In the genomic region with DNA sequence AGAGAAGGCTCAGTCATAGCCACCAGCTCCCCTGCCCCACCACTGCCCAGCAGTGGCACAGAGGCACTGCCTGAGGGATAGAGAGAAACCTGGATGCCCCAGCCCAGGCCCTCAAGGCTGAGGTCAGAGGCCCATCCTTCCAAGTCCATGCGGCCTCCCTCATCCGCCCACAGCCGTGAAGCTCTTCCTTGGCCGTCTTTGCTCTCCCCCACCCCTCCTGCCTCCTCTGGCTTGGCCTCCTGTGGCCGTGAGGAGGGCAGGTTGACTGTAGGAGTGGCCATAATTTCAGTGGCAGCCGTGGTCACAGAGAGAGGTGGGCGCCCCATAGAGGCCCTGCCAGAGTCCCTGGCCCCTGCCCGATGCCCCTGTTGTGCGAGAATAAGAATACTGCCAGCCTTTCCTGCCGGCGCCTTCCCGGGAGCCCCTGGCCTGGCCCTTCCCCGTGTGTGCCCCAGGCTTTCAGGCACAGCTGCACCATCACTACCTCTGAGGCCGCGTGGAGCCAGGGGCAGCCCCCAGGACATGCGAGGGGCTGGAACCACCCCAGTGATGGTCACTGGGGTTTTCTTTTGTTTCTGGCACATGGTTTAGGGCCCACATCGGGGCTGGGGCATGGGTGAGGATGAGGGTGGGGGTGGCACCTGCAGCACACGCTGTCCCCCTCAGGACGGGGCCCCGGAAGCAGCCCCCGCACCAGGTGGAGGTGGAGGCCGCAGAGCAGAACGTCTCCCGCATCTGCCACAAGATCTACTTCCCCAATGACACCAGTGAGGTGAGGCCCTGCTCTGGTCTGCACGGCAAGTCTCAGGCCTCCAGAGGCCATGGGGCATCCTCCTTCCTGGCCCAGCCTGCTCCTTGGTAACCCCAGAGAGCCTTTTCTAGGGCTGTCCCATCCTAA, we compare ENCODE assay signal across 10 cellular contexts. TPM values are rescaled to one million over a fixed set of nuclear protein-coding genes. Genes with fewer than 3 reads are reported as not detected.
DNase-seq lines count a peak whose midpoint lies in the region; ATAC-seq and TF ChIP-seq lines count a peak whose summit lies in the region.
"Had no signal": no experiment of that assay in that cellular context is flagged by ENCODE, and none has a peak within 500 bp of the region (broad histone marks: within the 10 kb centered on the region; RNA-seq: fewer than 3 reads in every experiment).

No MANE protein-coding gene starts in this region.

- no peak overlapping the region for H2BK120ac ChIP-seq in neuronal stem cell (ENCODE audit: low read depth, low read length)

- no peaks in the 10 kb centered on the region for H3K36me3 ChIP-seq in Loucy (ENCODE audit: insufficient read depth, low read length)
- H3K36me3 ChIP-seq in neuronal stem cell (replicated peaks in 1 of 2; ENCODE audit: control insufficient read depth in 2 of 2, insufficient read depth in 2 of 2, low read length in 2 of 2): no peaks in the 10 kb centered on the region

- H3K4me3 ChIP-seq in Loucy (ENCODE audit: low read length, poor library complexity, severe bottlenecking): no peak overlapping the region
- no peak overlapping the region for H3K4me3 ChIP-seq in neuronal stem cell (ENCODE audit: low read length in 2 of 2)

- H2BK12ac ChIP-seq in neuronal stem cell (ENCODE audit: low read length): no peak overlapping the region

- peak overlapping the region; percentile 11 for H3K4ac ChIP-seq in neuronal stem cell (ENCODE audit: low read length)

- H2BK5ac ChIP-seq in neuronal stem cell (ENCODE audit: low read length): peak overlapping the region; percentile 13

- peak overlapping the region; percentile 81 for H2BK15ac ChIP-seq in neuronal stem cell (ENCODE audit: low read length)

- H2AK5ac ChIP-seq in neuronal stem cell (ENCODE audit: low read depth, low read length): peak overlapping the region; percentile 46

- H4K8ac ChIP-seq in neuronal stem cell (ENCODE audit: low read depth, low read length): no peak overlapping the region

- no peaks in the 10 kb centered on the region; the same call in 1 of the 2 replicates for H3K79me2 ChIP-seq in Loucy (ENCODE audit: insufficient read depth, low read length)

- no peaks in the 10 kb centered on the region for H3F3A ChIP-seq in Loucy (ENCODE audit: low read depth)

- no peaks in the 10 kb centered on the region for H3K79me1 ChIP-seq in neuronal stem cell (ENCODE audit: low read depth, low read length)

- H3K9me2 ChIP-seq in Loucy (replicated peaks; ENCODE audit: low read depth, low read length): no peaks in the 10 kb centered on the region

- H3K18ac ChIP-seq in neuronal stem cell (ENCODE audit: low read length): peak overlapping the region; percentile 65

- H3K9ac ChIP-seq in Loucy (ENCODE audit: low read depth, low read length, poor library complexity, severe bottlenecking) (peak overlapping the region; percentile 47), neuronal stem cell (ENCODE audit: low read depth, low read length, poor library complexity) (no peak overlapping the region)

- H4K91ac ChIP-seq in neuronal stem cell (ENCODE audit: low read depth, low read length, poor library complexity): peak overlapping the region; percentile 53

- H4K20me1 ChIP-seq in Loucy (ENCODE audit: insufficient read depth, low read length, poor library complexity, severe bottlenecking): no peaks in the 10 kb centered on the region

- H3K27me3 ChIP-seq in Loucy (ENCODE audit: insufficient read depth, low read length, poor library complexity, severe bottlenecking): no peaks in the 10 kb centered on the region
- no peaks in the 10 kb centered on the region for H3K27me3 ChIP-seq in neuronal stem cell (ENCODE audit: control insufficient read depth in 3 of 3, insufficient read depth in 3 of 3, low read depth in 1 of 3, low read length in 3 of 3)

- H3K4me2 ChIP-seq in Loucy (ENCODE audit: low read depth, low read length, poor library complexity, severe bottlenecking) (no peak overlapping the region), neuronal stem cell (ENCODE audit: insufficient read depth, low read length, poor library complexity, severe bottlenecking) (no peak overlapping the region)

- H3K14ac ChIP-seq in neuronal stem cell (ENCODE audit: low read length): peak overlapping the region; percentile 38

- H2AFZ ChIP-seq in Loucy (ENCODE audit: low read length) (no peak overlapping the region), neuronal stem cell (ENCODE audit: low read length) (no peak overlapping the region)

- DNase-seq in neuronal stem cell (ENCODE audit: low spot score) (no peak), HUDEP-2 (lab: John Stamatoyannopoulos, UW; ENCODE audit: unreplicated experiment in 76 of 76) (no peak), NCI-H2081 treated with DMSO at 0.1 percent for 48 hours (lab: John Stamatoyannopoulos, UW) (no peak), NCI-H345 treated with DMSO at 0.1 percent for 48 hours (lab: John Stamatoyannopoulos, UW; ENCODE audit: unreplicated experiment) (no peak), cerebellar nuclear complex (lab: John Stamatoyannopoulos, UW) (no peak)
- DNase-seq: left colon, NCI-H187 treated with DMSO at 0.1 percent for 48 hours had no signal

- H3K9me3 ChIP-seq in Loucy (ENCODE audit: insufficient read depth, low read depth, low read length): no peaks in the 10 kb centered on the region
- H3K9me3 ChIP-seq in neuronal stem cell (replicated peaks in 1 of 2; ENCODE audit: control insufficient read depth in 2 of 2, insufficient read depth in 1 of 2, low read depth in 1 of 2, low read length in 2 of 2): no peaks in the 10 kb centered on the region

- H3K4me1 ChIP-seq in Loucy (ENCODE audit: insufficient read depth, low read length, poor library complexity, severe bottlenecking): peaks cover 49% of the 10 kb centered on the region
- peaks cover 7 to 9% of the 10 kb centered on the region in 2 donors for H3K4me1 ChIP-seq in neuronal stem cell (ENCODE audit: control insufficient read depth in 2 of 2, insufficient read depth in 1 of 2, low read depth in 1 of 2, low read length in 2 of 2)

- ATAC-seq in GM18498 (IDR thresholded peaks at IDR 0.05; ENCODE audit: unreplicated experiment) (peak; percentile 60), GM21423 (IDR thresholded peaks at IDR 0.05; ENCODE audit: unreplicated experiment) (peak; percentile 58)
- ATAC-seq: left colon had no signal

- H3K27ac ChIP-seq in neuronal stem cell (replicated peaks; ENCODE audit: low read length): no peak overlapping the region

- peak overlapping the region; percentile 73 for H3K23ac ChIP-seq in neuronal stem cell (ENCODE audit: low read depth, low read length, poor library complexity)

- TF ChIP-seq CTCF in Loucy (conservative IDR thresholded peaks at IDR 0.05; ENCODE audit: low read length): no peak

- WGBS in neuronal stem cell (ENCODE audit: extremely low coverage in 2 of 2, insufficient read length in 2 of 2, insufficient replicate concordance in 1 of 2), 2 donors: no CpG with 5 or more reads among the region's 25 CpGs

RNA-seq across cellular contexts. Expression of a gene that starts 13.1 kb away (rescaled TPM):
- 0.06 TPM for polyA plus RNA-seq in neuronal stem cell (2013, experiment 1 of 2)
- polyA plus RNA-seq in neuronal stem cell (2013, experiment 2 of 2): 0.04 TPM

RNA-seq across cellular contexts. Expression of a gene that starts 42.5 kb away (rescaled TPM):
- 2.1 TPM for polyA plus RNA-seq in neuronal stem cell (2013, experiment 1 of 2)
- polyA plus RNA-seq in neuronal stem cell (2013, experiment 2 of 2): 1.6 TPM
